Comparison of ENCODE assay signal across 18 cellular contexts in genomic region chr14:100063314-100063941, GRCh38. TPM values are rescaled to one million over a fixed set of nuclear protein-coding genes. Genes with fewer than 3 reads are reported as not detected.
DNase-seq lines count a peak whose midpoint lies in the region; ATAC-seq and TF ChIP-seq lines count a peak whose summit lies in the region.
"Had no signal": no experiment of that assay in that cellular context is flagged by ENCODE, and none has a peak within 500 bp of the region (broad histone marks: within the 10 kb centered on the region; RNA-seq: fewer than 3 reads in every experiment).

No MANE protein-coding gene starts in this region.

- no peaks in the 10 kb centered on the region for H3K27me3 ChIP-seq in CD4-positive, CD25-positive, alpha-beta regulatory T cell (ENCODE audit: control insufficient read depth, insufficient read depth, low read length)
- H3K27me3 ChIP-seq: SJSA1 had no signal

- peak overlapping the region; percentile 95 for H3K27ac ChIP-seq in CD4-positive, CD25-positive, alpha-beta regulatory T cell (ENCODE audit: insufficient read depth, low read length, poor library complexity, severe bottlenecking)
- no peak overlapping the region for H3K27ac ChIP-seq in HEK293 (ENCODE audit: extremely low read depth, low read depth, low read length)
- H3K27ac ChIP-seq: coronary artery, SJSA1 had no signal

- H3K4me1 Mint-ChIP-seq in CD4-positive, CD25-positive, alpha-beta regulatory T cell = peaks cover 19 to 76% (median 56%) of the 10 kb centered on the region in 4 donors
- H3K4me1 Mint-ChIP-seq in activated T-helper 1 cell treated with anti-CD3 and anti-CD28 coated beads, Interleukin-12 subunit alpha, Interleukin-12 subunit beta, Interleukin-2, Interleukin-4 antibody, amounts not matched to agents 30 ng/mL and 10 ng/mL and 1 ng/mL, durations not matched to agents 14 hours and 24 hours and 36 hours (ENCODE audit: low read depth) = peaks cover 81% of the 10 kb centered on the region
- peaks cover 63 to 76% (median 66%) of the 10 kb centered on the region in 3 donors for H3K4me1 Mint-ChIP-seq in naive B cell

- peak overlapping the region; percentile 67 to 90 (median 83) for H3K4me3 Mint-ChIP-seq in CD4-positive, CD25-positive, alpha-beta regulatory T cell
- peak overlapping the region; percentile 60 for H3K4me3 Mint-ChIP-seq in activated T-helper 1 cell treated with anti-CD3 and anti-CD28 coated beads, Interleukin-12 subunit alpha, Interleukin-12 subunit beta, Interleukin-2, Interleukin-4 antibody, amounts not matched to agents 30 ng/mL and 10 ng/mL and 1 ng/mL, durations not matched to agents 14 hours and 24 hours and 36 hours
- peak overlapping the region in 5 of 8 donors; percentile 17 to 64 (median 35) for H3K4me3 Mint-ChIP-seq in naive B cell

- H3K9me3 Mint-ChIP-seq in CD4-positive, CD25-positive, alpha-beta regulatory T cell = no peaks in the 10 kb centered on the region
- no peaks in the 10 kb centered on the region for H3K9me3 Mint-ChIP-seq in activated T-helper 1 cell treated with anti-CD3 and anti-CD28 coated beads, Interleukin-12 subunit alpha, Interleukin-12 subunit beta, Interleukin-2, Interleukin-4 antibody, amounts not matched to agents 30 ng/mL and 10 ng/mL and 1 ng/mL, durations not matched to agents 14 hours and 24 hours and 36 hours
- H3K9me3 Mint-ChIP-seq in naive B cell = no peaks in the 10 kb centered on the region

- no peak for TF ChIP-seq CTCF in HEK293 (tag by site-specific recombination; IDR thresholded peaks at IDR 0.05)

- intact Hi-C loops in activated T-helper 1 cell treated with anti-CD3 and anti-CD28 coated beads, Interleukin-12 subunit alpha, Interleukin-12 subunit beta, Interleukin-2, Interleukin-4 antibody, amounts not matched to agents 30 ng/mL and 10 ng/mL and 1 ng/mL, durations not matched to agents 14 hours and 24 hours and 36 hours (cut with micrococcal nuclease) = loop anchor here (10.0 kb wide), 3 partner anchors 379 to 1889 kb away; partner anchors contain the start of gene CYP46A1

- H3K36me3 ChIP-seq in CD4-positive, CD25-positive, alpha-beta regulatory T cell (ENCODE audit: control insufficient read depth, insufficient read depth, low read length) = no peaks in the 10 kb centered on the region
- H3K36me3 ChIP-seq in HEK293 (ENCODE audit: control insufficient read depth in 2 of 2, insufficient read depth in 1 of 2, low read length in 2 of 2) = no peaks in the 10 kb centered on the region
- H3K36me3 ChIP-seq: SJSA1 had no signal

- H3K27me3 Mint-ChIP-seq in CD4-positive, CD25-positive, alpha-beta regulatory T cell = no peaks in the 10 kb centered on the region
- H3K27me3 Mint-ChIP-seq in activated T-helper 1 cell treated with anti-CD3 and anti-CD28 coated beads, Interleukin-12 subunit alpha, Interleukin-12 subunit beta, Interleukin-2, Interleukin-4 antibody, amounts not matched to agents 30 ng/mL and 10 ng/mL and 1 ng/mL, durations not matched to agents 14 hours and 24 hours and 36 hours (ENCODE audit: insufficient read depth) = no peaks in the 10 kb centered on the region
- no peaks in the 10 kb centered on the region for H3K27me3 Mint-ChIP-seq in naive B cell

- peak in 2 of 3 donors; percentile 50 to 74 for DNase-seq in CD4-positive, CD25-positive, alpha-beta regulatory T cell
- no peak for DNase-seq in activated T-helper 1 cell treated with anti-CD3 and anti-CD28 coated beads, Interleukin-12 subunit alpha, Interleukin-12 subunit beta, Interleukin-2, Interleukin-4 antibody, amounts not matched to agents 30 ng/mL and 10 ng/mL and 1 ng/mL, durations not matched to agents 14 hours and 24 hours and 36 hours (ENCODE audit: low spot score)
- no peak for DNase-seq in naive B cell
- no peak for DNase-seq in GF-D8 (lab: John Stamatoyannopoulos, UW)
- DNase-seq: AML-193, aorta, DMS79, HCEC 1CT, Karpas-422, mammary epithelial cell, NCI-H1417, occipital lobe had no signal

- H3K4me1 ChIP-seq in CD4-positive, CD25-positive, alpha-beta regulatory T cell (ENCODE audit: control insufficient read depth, insufficient read depth, low read length, poor library complexity, severe bottlenecking) = peaks cover 92% of the 10 kb centered on the region
- peaks cover 12% of the 10 kb centered on the region for H3K4me1 ChIP-seq in HEK293 (ENCODE audit: control insufficient read depth, insufficient read depth, low read length)
- H3K4me1 ChIP-seq: SJSA1 had no signal

- POLR2A ChIA-PET in HEK293 (lab: Yijun Ruan, JAX) = no interaction called here

- CTCF ChIA-PET in HEK293 (lab: Yijun Ruan, JAX) = no interaction called here

- no peaks in the 10 kb centered on the region for H3K9me3 ChIP-seq in CD4-positive, CD25-positive, alpha-beta regulatory T cell (ENCODE audit: control insufficient read depth in 2 of 2, low read length in 2 of 2)
- H3K9me3 ChIP-seq in HEK293 (ENCODE audit: control insufficient read depth, insufficient read depth, low read depth, low read length) = no peaks in the 10 kb centered on the region
- H3K9me3 ChIP-seq: SJSA1 had no signal

- H3K36me3 Mint-ChIP-seq in CD4-positive, CD25-positive, alpha-beta regulatory T cell = peaks cover 20% of the 10 kb centered on the region
- H3K36me3 Mint-ChIP-seq in activated T-helper 1 cell treated with anti-CD3 and anti-CD28 coated beads, Interleukin-12 subunit alpha, Interleukin-12 subunit beta, Interleukin-2, Interleukin-4 antibody, amounts not matched to agents 30 ng/mL and 10 ng/mL and 1 ng/mL, durations not matched to agents 14 hours and 24 hours and 36 hours (ENCODE audit: low read depth) = peaks cover 11% of the 10 kb centered on the region
- H3K36me3 Mint-ChIP-seq in naive B cell = peaks cover 0 to 4% of the 10 kb centered on the region in 2 donors

- peak overlapping the region; percentile 100 for H3K4me3 ChIP-seq in CD4-positive, CD25-positive, alpha-beta regulatory T cell (ENCODE audit: low read depth, low read length)
- H3K4me3 ChIP-seq in HEK293 (ENCODE audit: low read depth, low read length) = no peak overlapping the region
- H3K4me3 ChIP-seq: coronary artery, SJSA1 had no signal

- no peak for ATAC-seq in CD4-positive, CD25-positive, alpha-beta regulatory T cell (ENCODE audit: low read depth in 2 of 2)
- ATAC-seq in naive B cell (ENCODE audit: low read depth in 2 of 2) (no peak), GM21576 (IDR thresholded peaks at IDR 0.05; ENCODE audit: unreplicated experiment) (no peak), HG03039 (IDR thresholded peaks at IDR 0.05; ENCODE audit: unreplicated experiment) (no peak), GM18498 (IDR thresholded peaks at IDR 0.05; ENCODE audit: unreplicated experiment) (no peak)

- H3K27ac Mint-ChIP-seq in CD4-positive, CD25-positive, alpha-beta regulatory T cell = peak overlapping the region; percentile 97 to 99 (median 98)
- peak overlapping the region; percentile 99 for H3K27ac Mint-ChIP-seq in activated T-helper 1 cell treated with anti-CD3 and anti-CD28 coated beads, Interleukin-12 subunit alpha, Interleukin-12 subunit beta, Interleukin-2, Interleukin-4 antibody, amounts not matched to agents 30 ng/mL and 10 ng/mL and 1 ng/mL, durations not matched to agents 14 hours and 24 hours and 36 hours
- H3K27ac Mint-ChIP-seq in naive B cell = peak overlapping the region in 4 of 6 donors; percentile 66 to 94 (median 80)

TF ChIP-seq in HEK293, 187 proteins besides CTCF, POLR2A, EP300 and RAD21:
- TF ChIP-seq BCL11B (tag by site-specific recombination; IDR thresholded peaks at IDR 0.05; ENCODE audit: low read depth) (no peak), ZNF10 (tag by site-specific recombination; IDR thresholded peaks at IDR 0.05) (peak; percentile 64; the same call in 1 of the 2 replicates), ZNF518A (tag by site-specific recombination; conservative IDR thresholded peaks at IDR 0.05; ENCODE audit: low read depth) (no peak)

RNA-seq across cellular contexts. Expression of gene EVL, which starts 1.8 kb away (rescaled TPM):
- total RNA-seq in CD4-positive, CD25-positive, alpha-beta regulatory T cell = 1,219 TPM
- 100 to 1,000 TPM; 118 to 141 (median 136) TPM for polyA plus RNA-seq in CD4-positive, CD25-positive, alpha-beta regulatory T cell
- 290 and 309 TPM in 2 replicates for total RNA-seq in activated T-helper 1 cell treated with anti-CD3 and anti-CD28 coated beads, Interleukin-12 subunit alpha, Interleukin-12 subunit beta, Interleukin-2, Interleukin-4 antibody, amounts not matched to agents 30 ng/mL and 10 ng/mL and 1 ng/mL, durations not matched to agents 14 hours and 24 hours and 36 hours
- 100 to 1,000 TPM in 2 of 6 donors, 10 to 100 TPM in 4; 76.5 to 135 (median 89.8) TPM for polyA plus RNA-seq in naive B cell (ENCODE audit: low read depth in 6 of 6)

Comparison
In these comparisons a context has a peak if more than half of its experiments do, and no peak if none do; other contexts are left out.
1. DNase-seq: peak in CD4-positive, CD25-positive, alpha-beta regulatory T cell (2 of 3); none in activated T-helper 1 cell treated with anti-CD3 and anti-CD28 coated beads, Interleukin-12 subunit alpha, Interleukin-12 subunit beta, Interleukin-2, Interleukin-4 antibody, amounts not matched to agents 30 ng/mL and 10 ng/mL and 1 ng/mL, durations not matched to agents 14 hours and 24 hours and 36 hours (single experiment), naive B cell (single experiment) and GF-D8 (single experiment).
2. Peak in every context shown above with its lines, with median percentiles within 50 percentile points of each other: H3K27ac Mint-ChIP-seq and H3K4me3 Mint-ChIP-seq.